Comparison of ENCODE assay signal across 20 cellular contexts in the genomic region with DNA sequence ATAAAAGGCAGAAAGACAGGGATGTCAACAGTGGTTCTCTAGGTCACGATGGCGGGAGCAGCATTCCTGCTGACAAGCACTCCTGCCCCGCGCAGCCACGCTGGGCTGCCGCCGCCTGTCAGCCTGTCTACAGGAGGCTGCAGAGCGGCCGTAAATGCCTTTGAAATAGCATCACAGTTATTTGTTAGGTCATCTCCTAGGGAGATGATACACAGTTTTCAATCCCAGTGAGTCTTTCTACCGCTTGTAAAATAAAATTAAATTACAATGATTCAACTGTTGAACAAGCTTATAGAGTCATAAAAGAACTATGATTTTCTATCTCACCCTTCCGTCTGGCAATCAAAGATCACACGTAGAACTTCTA. TPM values are rescaled to one million over a fixed set of nuclear protein-coding genes. Genes with fewer than 3 reads are reported as not detected.
A peak's percentile ranks its signal among the peaks of the same experiment; 100 is the strongest.
DNase-seq lines count a peak whose midpoint lies in the region; TF ChIP-seq lines count a peak whose summit lies in the region.
"Had no signal": no experiment of that assay in that cellular context is flagged by ENCODE, and none has a peak within 500 bp of the region (broad histone marks: within the 10 kb centered on the region; RNA-seq: fewer than 3 reads in every experiment).

No MANE protein-coding gene starts in this region.

- no peak overlapping the region for H3K4me3 ChIP-seq in epithelial cell of esophagus (ENCODE audit: low read length)
- H3K4me3 ChIP-seq: ascending aorta, BLaER1, lower lobe of right lung had no signal

- intact Hi-C loops in posterior vena cava (cut with DNase I), result no loop called here

- DNase-seq in EL, result peak; percentile 86
- DNase-seq in LoVo (ENCODE audit: low spot score), result peak; percentile 59
- DNase-seq in epithelial cell of esophagus (ENCODE audit: low read depth), result peak; percentile 7
- peak; percentile 32 for DNase-seq in posterior vena cava (ENCODE audit: low spot score)
- no peak for DNase-seq in DMS53 treated with DMSO at 0.1 percent for 48 hours (lab: John Stamatoyannopoulos, UW; ENCODE audit: unreplicated experiment)
- no peak for DNase-seq in stimulated activated CD4-positive, alpha-beta T cell treated with anti-CD3 and anti-CD28 coated beads, Interleukin-15, amount 100 ng/mL, for 24 hours
- no peak for DNase-seq in NCI-H510A (lab: John Stamatoyannopoulos, UW)
- no peak for DNase-seq in cerebellum (ENCODE audit: low spot score)
- DNase-seq: DMS53; foreskin keratinocyte; lower lobe of right lung; NCI-H146; NCI-H446 treated with DMSO at 0.1 percent for 48 hours; retina; stimulated activated naive B cell treated with anti-CD40 and anti-IgM and Interleukin-4, amounts not matched to agents 10 μg/mL and 1 μg/mL and 100 μg/mL, for 72 hours; T-cell had no signal

- no peak for TF ChIP-seq CTCF in epithelial cell of esophagus (IDR thresholded peaks at IDR 0.05; ENCODE audit: insufficient read depth, low read depth, low read length, missing control alignments)

RNA-seq across cellular contexts. Expression of gene SLC7A9, which starts 7.3 kb away (rescaled TPM):
- total RNA-seq in posterior vena cava (under 1 TPM in 1 of 2 donors, not detected in 1; 0.28 TPM), cerebellum (2.1 TPM)
- total RNA-seq: activated CD8-positive, alpha-beta memory T cell treated with anti-CD3 and anti-CD28 coated beads for 36 hours; ascending aorta; foreskin keratinocyte; OCI-LY7 had no signal

Comparison
In these comparisons a context has a peak if more than half of its experiments do, and no peak if none do; other contexts are left out.
1. DNase-seq: peak in EL (single experiment), LoVo (single experiment), epithelial cell of esophagus (single experiment) and posterior vena cava (single experiment); none in DMS53 treated with DMSO at 0.1 percent for 48 hours (single experiment), stimulated activated CD4-positive, alpha-beta T cell treated with anti-CD3 and anti-CD28 coated beads, Interleukin-15, amount 100 ng/mL, for 24 hours (single experiment), NCI-H510A (single experiment) and cerebellum (single experiment).